In the genomic region with DNA sequence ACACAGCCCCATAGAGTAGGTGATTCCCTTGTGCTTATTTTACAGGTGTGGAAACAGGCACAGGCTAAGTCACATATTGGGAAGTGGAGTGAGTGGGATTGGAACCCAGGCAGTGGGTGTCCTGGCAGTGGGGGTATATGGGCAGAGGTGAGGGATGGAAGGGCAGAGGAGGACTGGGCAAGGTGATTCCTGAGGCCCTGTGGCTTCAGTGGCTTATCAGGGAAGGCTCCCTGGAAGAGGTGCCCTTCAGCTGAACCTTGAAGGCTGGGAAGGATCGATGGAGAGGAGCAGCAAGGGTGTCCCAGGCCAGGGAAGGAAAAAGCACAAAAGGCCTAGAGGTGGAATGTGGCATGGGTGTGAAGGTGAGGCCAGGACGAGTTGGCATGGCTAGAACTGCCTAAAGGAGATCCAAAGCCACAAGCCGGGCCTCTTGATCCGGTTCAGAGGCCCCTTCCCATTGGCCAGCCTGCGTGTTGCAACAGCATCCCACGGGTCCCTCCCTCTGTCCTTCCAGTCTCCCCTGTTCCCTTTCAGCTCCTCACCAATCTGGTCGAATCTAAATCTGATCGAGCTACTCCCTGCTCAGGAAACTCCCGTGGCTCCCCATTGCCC, we compare ENCODE assay signal across 21 cellular contexts. TPM values are rescaled to one million over a fixed set of nuclear protein-coding genes. Genes with fewer than 3 reads are reported as not detected.
DNase-seq lines count a peak whose midpoint lies in the region; ATAC-seq and TF ChIP-seq lines count a peak whose summit lies in the region.
"Had no signal": no experiment of that assay in that cellular context is flagged by ENCODE, and none has a peak within 500 bp of the region (broad histone marks: within the 10 kb centered on the region; RNA-seq: fewer than 3 reads in every experiment).

No MANE protein-coding gene starts in this region.

- H4K20me1 ChIP-seq in osteoblast (ENCODE audit: insufficient read depth, low read length), result no peaks in the 10 kb centered on the region

- peaks cover 3% of the 10 kb centered on the region for H3K4me1 Mint-ChIP-seq in T-helper 17 cell
- peaks cover 21% of the 10 kb centered on the region for H3K4me1 Mint-ChIP-seq in memory B cell

- POLR2A ChIA-PET in HEK293 (lab: Yijun Ruan, JAX), result no interaction called here

- H3K36me3 Mint-ChIP-seq in T-helper 17 cell (ENCODE audit: low read depth), result peaks cover 7% of the 10 kb centered on the region
- peaks cover 32% of the 10 kb centered on the region for H3K36me3 Mint-ChIP-seq in memory B cell

- H3K4me3 Mint-ChIP-seq in T-helper 17 cell, result no peak overlapping the region
- no peak overlapping the region for H3K4me3 Mint-ChIP-seq in memory B cell
- H3K4me3 Mint-ChIP-seq: CD4-positive, alpha-beta memory T cell had no signal

- peaks cover 11% of the 10 kb centered on the region for H3K9me3 Mint-ChIP-seq in memory B cell

- DNase-seq in T-helper 17 cell, result no peak
- no peak for DNase-seq in memory B cell (ENCODE audit: low spot score in 2 of 2)
- peak; percentile 36 for DNase-seq in osteoblast (ENCODE audit: insufficient read length, low spot score, missing footprints)
- DNase-seq in NCI-H146 treated with DMSO at 0.1 percent for 48 hours (lab: John Stamatoyannopoulos, UW; ENCODE audit: unreplicated experiment), result no peak
- DNase-seq in stimulated activated CD4-positive, alpha-beta T cell treated with anti-CD3 and anti-CD28 coated beads, Interleukin-1b, Interleukin-23, amount 100 ng/mL, for 48 hours, result no peak
- DNase-seq in stimulated activated CD4-positive, alpha-beta T cell treated with anti-CD3 and anti-CD28 coated beads, Interleukin-2, amount 100 ng/mL, for 24 hours, result no peak
- DNase-seq: C1 segment of cervical spinal cord; CD4-positive, alpha-beta memory T cell; COR-L47; Karpas-422; MV-4-11; NCI-H1105; NCI-H1436 treated with DMSO at 0.1 percent for 48 hours; NCI-H1930; NCI-H2107; NCI-H524 treated with DMSO at 0.1 percent for 48 hours; NCI-H774; PC-3; Right ventricle myocardium superior had no signal

- H3K27ac Mint-ChIP-seq in T-helper 17 cell (peak overlapping the region; percentile 74), memory B cell (peak overlapping the region; percentile 36)

- H3K79me2 ChIP-seq in osteoblast (ENCODE audit: insufficient read depth, low read length), result no peaks in the 10 kb centered on the region

- no peak overlapping the region for H2AFZ ChIP-seq in osteoblast (ENCODE audit: low read length)

- ATAC-seq in T-helper 17 cell, result no peak
- no peak for ATAC-seq in memory B cell (ENCODE audit: low read depth)
- ATAC-seq: PC-3 had no signal

- peaks cover 8 to 26% of the 10 kb centered on the region in 2 experiments; a peak in 2 of 3 replicates for H3K36me3 ChIP-seq in HEK293 (ENCODE audit: control insufficient read depth in 2 of 2, insufficient read depth in 1 of 2, low read length in 2 of 2)
- no peaks in the 10 kb centered on the region for H3K36me3 ChIP-seq in osteoblast (ENCODE audit: insufficient read depth, low read length)

- no peak overlapping the region for H3K4me3 ChIP-seq in HEK293 (ENCODE audit: low read depth, low read length)
- no peak overlapping the region for H3K4me3 ChIP-seq in osteoblast (ENCODE audit: insufficient read depth, low read length)
- H3K4me3 ChIP-seq: SJSA1 had no signal

- H3K27me3 Mint-ChIP-seq in T-helper 17 cell (no peaks in the 10 kb centered on the region), memory B cell (no peaks in the 10 kb centered on the region)
- H3K27me3 Mint-ChIP-seq: CD4-positive, alpha-beta memory T cell had no signal

- no peaks in the 10 kb centered on the region for H3K27me3 ChIP-seq in osteoblast (ENCODE audit: insufficient read depth, low read length)
- H3K27me3 ChIP-seq: SJSA1 had no signal

- H3K9me3 ChIP-seq in HEK293 (ENCODE audit: control insufficient read depth, insufficient read depth, low read depth, low read length), result no peaks in the 10 kb centered on the region
- H3K9me3 ChIP-seq in T-helper 17 cell (ENCODE audit: control insufficient read depth, low read length, poor library complexity, severe bottlenecking), result no peaks in the 10 kb centered on the region
- H3K9me3 ChIP-seq in osteoblast (ENCODE audit: low read depth, low read length), result no peaks in the 10 kb centered on the region
- H3K9me3 ChIP-seq: SJSA1 had no signal

- CTCF ChIA-PET in HEK293 (lab: Yijun Ruan, JAX), result interaction anchor here (0.6 to 1.2 kb wide), 2 partner anchors 32 to 401 kb away, joined by 3 read pairs; no protein-coding TSS in a partner anchor

- no peaks in the 10 kb centered on the region; the same call in 1 of the 2 replicates for H3K4me1 ChIP-seq in HEK293 (ENCODE audit: control insufficient read depth, insufficient read depth, low read length)
- H3K4me1 ChIP-seq in osteoblast (ENCODE audit: insufficient read depth, low read length), result peaks cover 9% of the 10 kb centered on the region

- TF ChIP-seq CTCF in HEK293 (tag by site-specific recombination; IDR thresholded peaks at IDR 0.05), result no peak
- TF ChIP-seq CTCF in osteoblast (IDR thresholded peaks at IDR 0.05; ENCODE audit: extremely low read depth, low read depth, low read length), result no peak

- no peak overlapping the region for H3K4me2 ChIP-seq in osteoblast (ENCODE audit: insufficient read depth, low read length)

- H3K27ac ChIP-seq in HEK293 (ENCODE audit: extremely low read depth, low read depth, low read length) (no peak overlapping the region), osteoblast (ENCODE audit: low read depth, low read length) (no peak overlapping the region)
- H3K27ac ChIP-seq: SJSA1 had no signal

TF ChIP-seq in HEK293, 187 proteins besides CTCF, POLR2A, EP300 and RAD21:
- peak; percentile 12; the same call in 1 of the 2 replicates for TF ChIP-seq ZFHX2 (tag by site-specific recombination; conservative IDR thresholded peaks at IDR 0.05)
- TF ChIP-seq EGR2 (tag by site-specific recombination; IDR thresholded peaks at IDR 0.05; ENCODE audit: low read depth), result peak; percentile 65; the same call in 1 of the 2 replicates
- TF ChIP-seq ZNF677 (tag by site-specific recombination; IDR thresholded peaks at IDR 0.05), result no peak

RNA-seq across cellular contexts. Expression of a gene that starts 41.7 kb away (rescaled TPM):
- total RNA-seq in T-helper 17 cell, result 10 to 100 TPM; 22.6 to 32.6 TPM
- 12.7 and 13.6 TPM in 2 replicates for total RNA-seq in osteoblast
